15 cellular contexts compared by ENCODE assay signal in the genomic region with DNA sequence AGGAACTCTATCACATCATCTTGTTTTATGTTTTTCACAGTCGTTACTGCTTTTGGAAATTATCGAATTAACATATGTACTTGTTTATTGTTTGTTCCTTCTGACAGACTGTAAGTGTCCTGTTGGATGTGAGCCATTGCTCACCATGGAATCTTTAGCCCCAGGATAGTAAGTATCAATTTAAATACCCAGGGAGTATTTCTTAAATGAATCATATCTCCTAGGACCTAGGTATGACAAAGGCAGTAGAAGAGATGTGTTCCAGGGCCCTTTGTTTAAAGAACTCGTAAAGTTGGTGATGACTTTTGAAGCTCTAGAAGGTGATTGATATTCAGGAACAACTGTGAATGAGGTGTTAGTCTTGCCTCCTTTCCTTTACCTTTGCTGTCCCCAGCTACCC.
"Had no signal": no experiment of that assay in that cellular context is flagged by ENCODE, and none has a peak within 500 bp of the region (broad histone marks: within the 10 kb centered on the region; RNA-seq: fewer than 3 reads in every experiment).

No MANE protein-coding gene starts in this region.

- FAIRE-seq: islet of Langerhans had no signal

- H3K4me3 ChIP-seq: esophagus muscularis mucosa, heart left ventricle, left lung, testis had no signal

- ATAC-seq: left lung; stimulated activated naive CD8-positive, alpha-beta T cell treated with anti-CD3 and anti-CD28 coated beads, Interleukin-15, amount 100 ng/mL, for 72 hours; T-cell had no signal

- H2AFZ ChIP-seq: parathyroid adenoma had no signal

- H3K4me1 ChIP-seq: left lung, parathyroid adenoma, testis had no signal

- DNase-seq: activated B cell treated with CpG ODN at 0.5 μM for 24 hours; activated CD4-positive, alpha-beta T cell treated with anti-CD3 and anti-CD28 coated beads, Interleukin-2, amount 10 ng/mL, durations not matched to agents 24 days and 14 days; activated naive CD4-positive, alpha-beta T cell treated with anti-CD3 and anti-CD28 coated beads, Interleukin-2, amount 10 ng/mL, durations not matched to agents 7 days and 5 days; heart left ventricle; left lung; stimulated activated CD4-positive, alpha-beta T cell treated with anti-CD3 and anti-CD28 coated beads, Interleukin-4, amount 100 ng/mL, for 1 hour; stimulated activated naive CD8-positive, alpha-beta T cell treated with anti-CD3 and anti-CD28 coated beads, Interleukin-15, amount 100 ng/mL, for 72 hours; T-cell; testis had no signal

- H3K27me3 ChIP-seq: esophagus muscularis mucosa, heart left ventricle, left lung, testis had no signal

- H3K9me3 ChIP-seq: esophagus muscularis mucosa, heart left ventricle, left lung, testis had no signal

- H3K36me3 Mint-ChIP-seq: activated naive CD4-positive, alpha-beta T cell treated with anti-CD3 and anti-CD28 coated beads, Interleukin-2, amount 10 ng/mL, durations not matched to agents 7 days and 5 days; T-cell had no signal

- H3K9ac ChIP-seq: parathyroid adenoma had no signal

- H3K27ac ChIP-seq: esophagus muscularis mucosa, left lung, parathyroid adenoma, testis had no signal

- H3K9me3 Mint-ChIP-seq: activated B cell treated with CpG ODN at 0.5 μM for 24 hours; activated CD4-positive, alpha-beta T cell treated with anti-CD3 and anti-CD28 coated beads, Interleukin-2, amount 10 ng/mL, durations not matched to agents 24 days and 14 days; activated naive CD4-positive, alpha-beta T cell treated with anti-CD3 and anti-CD28 coated beads, Interleukin-2, amount 10 ng/mL, durations not matched to agents 7 days and 5 days; activated T-helper 1 cell treated with anti-CD3 and anti-CD28 coated beads, Interleukin-12 subunit alpha, Interleukin-12 subunit beta, Interleukin-2, Interleukin-4 antibody, amounts not matched to agents 30 ng/mL and 10 ng/mL and 1 ng/mL, durations not matched to agents 14 hours and 24 hours and 36 hours; central memory CD8-positive, alpha-beta T cell; dendritic cell treated with granulocyte-macrophage colony-stimulating factor and Interleukin-4, amounts not matched to agents 40 ng/mL and 50 ng/mL, for 4 days; stimulated activated naive CD8-positive, alpha-beta T cell treated with anti-CD3 and anti-CD28 coated beads, Interleukin-15, amount 100 ng/mL, for 72 hours; T-cell had no signal

- H3K79me2 ChIP-seq: parathyroid adenoma had no signal

- H3K27me3 Mint-ChIP-seq: activated B cell treated with CpG ODN at 0.5 μM for 24 hours; activated naive CD4-positive, alpha-beta T cell treated with anti-CD3 and anti-CD28 coated beads, Interleukin-2, amount 10 ng/mL, durations not matched to agents 7 days and 5 days; central memory CD8-positive, alpha-beta T cell; dendritic cell treated with granulocyte-macrophage colony-stimulating factor and Interleukin-4, amounts not matched to agents 40 ng/mL and 50 ng/mL, for 4 days; stimulated activated naive CD8-positive, alpha-beta T cell treated with anti-CD3 and anti-CD28 coated beads, Interleukin-15, amount 100 ng/mL, for 72 hours had no signal

- H3K27ac Mint-ChIP-seq: activated B cell treated with CpG ODN at 0.5 μM for 24 hours; activated CD4-positive, alpha-beta T cell treated with anti-CD3 and anti-CD28 coated beads, Interleukin-2, amount 10 ng/mL, durations not matched to agents 24 days and 14 days; activated naive CD4-positive, alpha-beta T cell treated with anti-CD3 and anti-CD28 coated beads, Interleukin-2, amount 10 ng/mL, durations not matched to agents 7 days and 5 days; activated T-helper 1 cell treated with anti-CD3 and anti-CD28 coated beads, Interleukin-12 subunit alpha, Interleukin-12 subunit beta, Interleukin-2, Interleukin-4 antibody, amounts not matched to agents 30 ng/mL and 10 ng/mL and 1 ng/mL, durations not matched to agents 14 hours and 24 hours and 36 hours; dendritic cell treated with granulocyte-macrophage colony-stimulating factor and Interleukin-4, amounts not matched to agents 40 ng/mL and 50 ng/mL, for 4 days; stimulated activated naive CD8-positive, alpha-beta T cell treated with anti-CD3 and anti-CD28 coated beads, Interleukin-15, amount 100 ng/mL, for 72 hours; T-cell had no signal

- H3K36me3 ChIP-seq: esophagus muscularis mucosa, heart left ventricle, left lung had no signal

- H3K4me1 Mint-ChIP-seq: activated B cell treated with CpG ODN at 0.5 μM for 24 hours; activated CD4-positive, alpha-beta T cell treated with anti-CD3 and anti-CD28 coated beads, Interleukin-2, amount 10 ng/mL, durations not matched to agents 24 days and 14 days; activated naive CD4-positive, alpha-beta T cell treated with anti-CD3 and anti-CD28 coated beads, Interleukin-2, amount 10 ng/mL, durations not matched to agents 7 days and 5 days; central memory CD8-positive, alpha-beta T cell; stimulated activated naive CD8-positive, alpha-beta T cell treated with anti-CD3 and anti-CD28 coated beads, Interleukin-15, amount 100 ng/mL, for 72 hours; T-cell had no signal

- H3K4me3 Mint-ChIP-seq: activated B cell treated with CpG ODN at 0.5 μM for 24 hours; activated CD4-positive, alpha-beta T cell treated with anti-CD3 and anti-CD28 coated beads, Interleukin-2, amount 10 ng/mL, durations not matched to agents 24 days and 14 days; activated naive CD4-positive, alpha-beta T cell treated with anti-CD3 and anti-CD28 coated beads, Interleukin-2, amount 10 ng/mL, durations not matched to agents 7 days and 5 days; activated T-helper 1 cell treated with anti-CD3 and anti-CD28 coated beads, Interleukin-12 subunit alpha, Interleukin-12 subunit beta, Interleukin-2, Interleukin-4 antibody, amounts not matched to agents 30 ng/mL and 10 ng/mL and 1 ng/mL, durations not matched to agents 14 hours and 24 hours and 36 hours; central memory CD8-positive, alpha-beta T cell; dendritic cell treated with granulocyte-macrophage colony-stimulating factor and Interleukin-4, amounts not matched to agents 40 ng/mL and 50 ng/mL, for 4 days; stimulated activated naive CD8-positive, alpha-beta T cell treated with anti-CD3 and anti-CD28 coated beads, Interleukin-15, amount 100 ng/mL, for 72 hours; T-cell had no signal
